Comparison of ENCODE assay signal across 23 cellular contexts in genomic region chr10:31025142-31025541, GRCh38.
"Had no signal": no experiment of that assay in that cellular context is flagged by ENCODE, and none has a peak within 500 bp of the region (broad histone marks: within the 10 kb centered on the region; RNA-seq: fewer than 3 reads in every experiment).

No MANE protein-coding gene starts in this region.

- H3K4me3 Mint-ChIP-seq: activated CD4-positive, alpha-beta T cell treated with anti-CD3 and anti-CD28 coated beads for 36 hours; activated CD8-positive, alpha-beta T cell treated with anti-CD3 and anti-CD28 coated beads for 36 hours; activated naive CD8-positive, alpha-beta T cell treated with anti-CD3 and anti-CD28 coated beads, Interleukin-2, amount 10 ng/mL, durations not matched to agents 7 days and 5 days; activated T-cell treated with anti-CD3 and anti-CD28 coated beads, Interleukin-2, amount 50 U/mL, for 24 hours; central memory CD8-positive, alpha-beta T cell; immature natural killer cell; nephron progenitor cell; stimulated activated naive B cell treated with anti-CD40 and anti-IgM and Interleukin-4, amounts not matched to agents 10 μg/mL and 1 μg/mL and 100 μg/mL, for 72 hours; WTC11 had no signal

- ATAC-seq: activated CD4-positive, alpha-beta T cell treated with anti-CD3 and anti-CD28 coated beads for 36 hours; activated CD8-positive, alpha-beta T cell treated with anti-CD3 and anti-CD28 coated beads for 36 hours; gastroesophageal sphincter; sciatic nerve; stimulated activated naive B cell treated with anti-CD40 and anti-IgM and Interleukin-4, amounts not matched to agents 10 μg/mL and 1 μg/mL and 100 μg/mL, for 72 hours; WTC11 had no signal

- H3K27ac ChIP-seq: brain microvascular endothelial cell, colonic mucosa, prostate gland, spleen had no signal

- DNase-seq: activated CD4-positive, alpha-beta T cell treated with anti-CD3 and anti-CD28 coated beads for 36 hours; activated CD8-positive, alpha-beta T cell treated with anti-CD3 and anti-CD28 coated beads for 36 hours; activated naive CD4-positive, alpha-beta T cell treated with Interleukin-2 at 50 U/mL for 16 hours; activated naive CD8-positive, alpha-beta T cell treated with anti-CD3 and anti-CD28 coated beads, Interleukin-2, amount 10 ng/mL, durations not matched to agents 7 days and 5 days; activated T-cell treated with anti-CD3 and anti-CD28 coated beads, Interleukin-2, amount 50 U/mL, for 24 hours; anterior cingulate cortex; brain microvascular endothelial cell; colonic mucosa; immature natural killer cell; kidney glomerular epithelial cell; nephron progenitor cell; occipital lobe; SK-N-SH; spleen; stimulated activated CD4-positive, alpha-beta T cell treated with anti-CD3 and anti-CD28 coated beads, Interleukin-4, amount 100 ng/mL, for 4 hours; stimulated activated naive B cell treated with anti-CD40 and anti-IgM and Interleukin-4, amounts not matched to agents 10 μg/mL and 1 μg/mL and 100 μg/mL, for 72 hours; tibial artery had no signal

- H3K27me3 ChIP-seq: brain microvascular endothelial cell, colonic mucosa, gastroesophageal sphincter, spleen, tibial artery had no signal

- H3K36me3 Mint-ChIP-seq: immature natural killer cell, WTC11 had no signal

- H3K4me3 ChIP-seq: colonic mucosa, gastroesophageal sphincter, prostate gland, spleen, tibial artery had no signal

- H3K9me3 Mint-ChIP-seq: activated CD8-positive, alpha-beta T cell treated with anti-CD3 and anti-CD28 coated beads for 36 hours; activated naive CD8-positive, alpha-beta T cell treated with anti-CD3 and anti-CD28 coated beads, Interleukin-2, amount 10 ng/mL, durations not matched to agents 7 days and 5 days; activated T-cell treated with anti-CD3 and anti-CD28 coated beads, Interleukin-2, amount 50 U/mL, for 24 hours; activated T-helper 2 cell treated with anti-CD3 and anti-CD28 coated beads, Interferon-gamma antibody, Interleukin-2, Interleukin-4, amounts not matched to agents 10 μg/mL and 5 μg/mL and 100 μg/mL, durations not matched to agents 14 hours and 24 hours and 36 hours; central memory CD8-positive, alpha-beta T cell; immature natural killer cell; nephron progenitor cell; stimulated activated naive B cell treated with anti-CD40 and anti-IgM and Interleukin-4, amounts not matched to agents 10 μg/mL and 1 μg/mL and 100 μg/mL, for 72 hours; WTC11 had no signal

- H3K4me1 Mint-ChIP-seq: activated naive CD8-positive, alpha-beta T cell treated with anti-CD3 and anti-CD28 coated beads, Interleukin-2, amount 10 ng/mL, durations not matched to agents 7 days and 5 days; central memory CD8-positive, alpha-beta T cell; immature natural killer cell had no signal

- H3K27ac Mint-ChIP-seq: activated CD4-positive, alpha-beta T cell treated with anti-CD3 and anti-CD28 coated beads for 36 hours; activated CD8-positive, alpha-beta T cell treated with anti-CD3 and anti-CD28 coated beads for 36 hours; activated naive CD8-positive, alpha-beta T cell treated with anti-CD3 and anti-CD28 coated beads, Interleukin-2, amount 10 ng/mL, durations not matched to agents 7 days and 5 days; activated T-cell treated with anti-CD3 and anti-CD28 coated beads, Interleukin-2, amount 50 U/mL, for 24 hours; activated T-helper 2 cell treated with anti-CD3 and anti-CD28 coated beads, Interferon-gamma antibody, Interleukin-2, Interleukin-4, amounts not matched to agents 10 μg/mL and 5 μg/mL and 100 μg/mL, durations not matched to agents 14 hours and 24 hours and 36 hours; immature natural killer cell; nephron progenitor cell; stimulated activated naive B cell treated with anti-CD40 and anti-IgM and Interleukin-4, amounts not matched to agents 10 μg/mL and 1 μg/mL and 100 μg/mL, for 72 hours; WTC11 had no signal

- H3K9me3 ChIP-seq: colonic mucosa, gastroesophageal sphincter, prostate gland, SK-N-SH, spleen, tibial artery had no signal

- H3K27me3 Mint-ChIP-seq: activated CD4-positive, alpha-beta T cell treated with anti-CD3 and anti-CD28 coated beads for 36 hours; activated CD8-positive, alpha-beta T cell treated with anti-CD3 and anti-CD28 coated beads for 36 hours; activated naive CD8-positive, alpha-beta T cell treated with anti-CD3 and anti-CD28 coated beads, Interleukin-2, amount 10 ng/mL, durations not matched to agents 7 days and 5 days; activated T-cell treated with anti-CD3 and anti-CD28 coated beads, Interleukin-2, amount 50 U/mL, for 24 hours; central memory CD8-positive, alpha-beta T cell; stimulated activated naive B cell treated with anti-CD40 and anti-IgM and Interleukin-4, amounts not matched to agents 10 μg/mL and 1 μg/mL and 100 μg/mL, for 72 hours had no signal

- H3K36me3 ChIP-seq: brain microvascular endothelial cell, colonic mucosa, gastroesophageal sphincter, prostate gland, spleen, tibial artery had no signal

- H3K4me1 ChIP-seq: colonic mucosa, prostate gland had no signal
